ENCODE assay signal across 19 cellular contexts in the genomic region with DNA sequence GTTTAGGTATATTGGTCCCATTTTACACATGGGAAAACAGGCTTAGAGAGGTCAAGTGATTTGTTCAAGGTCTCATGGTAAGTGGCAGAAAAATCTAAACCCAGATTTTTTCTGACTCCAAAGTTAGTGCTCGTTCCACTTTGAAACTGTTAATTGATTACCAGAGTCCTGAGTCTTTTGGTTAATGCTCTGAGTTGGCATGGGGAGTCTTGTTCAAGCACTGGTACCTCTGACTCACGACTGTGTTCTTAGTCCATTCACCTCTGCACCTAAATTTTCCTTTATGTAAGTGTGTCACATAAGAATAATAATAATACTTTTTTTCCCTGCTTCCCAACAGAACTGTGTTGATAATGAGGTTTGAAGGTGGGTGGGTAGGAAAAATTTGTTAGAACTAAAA. TPM values are rescaled to one million over a fixed set of nuclear protein-coding genes. Genes with fewer than 3 reads are reported as not detected.
DNase-seq lines count a peak whose midpoint lies in the region; ATAC-seq and TF ChIP-seq lines count a peak whose summit lies in the region.
"Had no signal": no experiment of that assay in that cellular context is flagged by ENCODE, and none has a peak within 500 bp of the region (broad histone marks: within the 10 kb centered on the region; RNA-seq: fewer than 3 reads in every experiment).

No MANE protein-coding gene starts in this region.

- no peak overlapping the region for H3K14ac ChIP-seq in H9 (ENCODE audit: insufficient read depth, low read length)

- H3K4me2 ChIP-seq in H9 (ENCODE audit: insufficient read depth, insufficient read length, low read length) = no peak overlapping the region

- POLR2A ChIA-PET in activated CD4-positive, alpha-beta T cell treated with anti-CD3 and anti-CD28 coated beads for 36 hours (lab: Charles Lee) = no interaction called here
- POLR2A ChIA-PET in activated B cell treated with CpG ODN at 0.5 μM for 24 hours (lab: Charles Lee) = interaction anchor here (1.0 to 1.3 kb wide), 3 partner anchors 8 to 29 kb away, joined by 3 to 7 read pairs (median 5); no protein-coding TSS in a partner anchor
- POLR2A ChIA-PET in naive thymus-derived CD4-positive, alpha-beta T cell (lab: Charles Lee) = interaction anchor here (0.6 to 2.1 kb wide), 3 partner anchors 8 to 11 kb away, joined by 3 to 6 read pairs (median 5); no protein-coding TSS in a partner anchor

- H4K20me1 ChIP-seq in H9 (ENCODE audit: control insufficient read depth, insufficient read depth, insufficient read length) = no peaks in the 10 kb centered on the region

- H3K79me2 ChIP-seq in H9 (ENCODE audit: insufficient read depth, low read length) = no peaks in the 10 kb centered on the region

- peaks cover 86% of the 10 kb centered on the region for H3K4me1 Mint-ChIP-seq in activated CD4-positive, alpha-beta T cell treated with anti-CD3 and anti-CD28 coated beads for 36 hours
- H3K4me1 Mint-ChIP-seq in CD4-positive, CD25-positive, alpha-beta regulatory T cell = peaks cover 18 to 37% (median 27%) of the 10 kb centered on the region in 4 donors
- H3K4me1 Mint-ChIP-seq in activated B cell treated with CpG ODN at 0.5 μM for 24 hours (peaks cover 73% of the 10 kb centered on the region), H9 (peaks cover 24 to 29% of the 10 kb centered on the region in 2 experiments)
- H3K4me1 Mint-ChIP-seq in naive thymus-derived CD4-positive, alpha-beta T cell = peaks cover 24 to 88% (median 69%) of the 10 kb centered on the region in 7 donors

- peaks cover 15% of the 10 kb centered on the region for H3K4me1 ChIP-seq in CD4-positive, CD25-positive, alpha-beta regulatory T cell (ENCODE audit: control insufficient read depth, insufficient read depth, low read length, poor library complexity, severe bottlenecking)
- peaks cover 7 to 35% of the 10 kb centered on the region in 2 donors for H3K4me1 ChIP-seq in naive thymus-derived CD4-positive, alpha-beta T cell (ENCODE audit: control insufficient read depth in 2 of 2, insufficient read depth in 2 of 2, low read length in 2 of 2)
- no peaks in the 10 kb centered on the region; the same call in 1 of the 2 replicates for H3K4me1 ChIP-seq in H9 (ENCODE audit: insufficient read depth, low read length)
- H3K4me1 ChIP-seq: lower lobe of right lung, right lobe of liver had no signal

- H3K18ac ChIP-seq in H9 (ENCODE audit: insufficient read length, low read depth, low read length) = no peak overlapping the region

- no peaks in the 10 kb centered on the region for H3K27me3 Mint-ChIP-seq in activated CD4-positive, alpha-beta T cell treated with anti-CD3 and anti-CD28 coated beads for 36 hours
- H3K27me3 Mint-ChIP-seq in CD4-positive, CD25-positive, alpha-beta regulatory T cell = no peaks in the 10 kb centered on the region
- H3K27me3 Mint-ChIP-seq in activated B cell treated with CpG ODN at 0.5 μM for 24 hours (no peaks in the 10 kb centered on the region), H9 (ENCODE audit: low read depth) (no peaks in the 10 kb centered on the region)
- H3K27me3 Mint-ChIP-seq in naive thymus-derived CD4-positive, alpha-beta T cell = no peaks in the 10 kb centered on the region

- no peak overlapping the region for H2BK20ac ChIP-seq in H9 (ENCODE audit: low read depth, low read length, poor library complexity, severe bottlenecking)

- intact Hi-C loops in activated CD4-positive, alpha-beta T cell treated with anti-CD3 and anti-CD28 coated beads for 36 hours (cut with DNase I, micrococcal nuclease) = loop anchor here (1.0 to 5.0 kb wide), 5 partner anchors 12 to 213 kb away; no protein-coding TSS in a partner anchor
- intact Hi-C loops in activated B cell treated with CpG ODN at 0.5 μM for 24 hours (cut with micrococcal nuclease) = loop anchor here (1.0 to 2.0 kb wide), 2 partner anchors 8 to 15 kb away; no protein-coding TSS in a partner anchor
- intact Hi-C loops in naive thymus-derived CD4-positive, alpha-beta T cell (cut with micrococcal nuclease) = loop anchor here (1.0 to 10.0 kb wide), 3 partner anchors 8 to 55 kb away; no protein-coding TSS in a partner anchor

- H3K27ac ChIP-seq in CD4-positive, CD25-positive, alpha-beta regulatory T cell (ENCODE audit: insufficient read depth, low read length, poor library complexity, severe bottlenecking) = no peak overlapping the region
- H3K27ac ChIP-seq in naive thymus-derived CD4-positive, alpha-beta T cell (ENCODE audit: low read depth, low read length) = peak overlapping the region; percentile 27
- no peak overlapping the region for H3K27ac ChIP-seq in H9 (ENCODE audit: insufficient read length, low read depth, low read length)
- H3K27ac ChIP-seq: lower lobe of right lung, right lobe of liver had no signal

- H4K5ac ChIP-seq in H9 (ENCODE audit: insufficient read length, low read depth, low read length) = no peak overlapping the region

- peak overlapping the region; percentile 98 for H3K27ac Mint-ChIP-seq in activated CD4-positive, alpha-beta T cell treated with anti-CD3 and anti-CD28 coated beads for 36 hours
- H3K27ac Mint-ChIP-seq in CD4-positive, CD25-positive, alpha-beta regulatory T cell = peak overlapping the region; percentile 0 to 89 (median 21)
- H3K27ac Mint-ChIP-seq in activated B cell treated with CpG ODN at 0.5 μM for 24 hours = peak overlapping the region; percentile 90
- H3K27ac Mint-ChIP-seq in naive thymus-derived CD4-positive, alpha-beta T cell = peak overlapping the region in 8 of 9 donors; percentile 10 to 95 (median 76)
- H3K27ac Mint-ChIP-seq in H9 = no peak overlapping the region

- H2BK120ac ChIP-seq in H9 (ENCODE audit: low read depth, low read length, poor library complexity, severe bottlenecking) = no peak overlapping the region

- no peak overlapping the region for H3K56ac ChIP-seq in H9 (ENCODE audit: insufficient read length, low read depth, low read length)

- WGBS in H9 (ENCODE audit: extremely low coverage, insufficient read length, low lambda C conversion rate) = no CpG with 5 or more reads among the region's 2 CpGs

- no peak overlapping the region for H2AFZ ChIP-seq in H9 (ENCODE audit: low read length)

- no peak overlapping the region for H4K91ac ChIP-seq in H9 (ENCODE audit: insufficient read length, low read depth, low read length)

- H3K79me1 ChIP-seq in H9 (ENCODE audit: insufficient read depth, low read depth, low read length, poor library complexity, severe bottlenecking) = no peaks in the 10 kb centered on the region

- DNase-seq in activated CD4-positive, alpha-beta T cell treated with anti-CD3 and anti-CD28 coated beads for 36 hours = no peak
- DNase-seq in activated CD4-positive, alpha-beta T cell treated with anti-CD3 and anti-CD28 coated beads, Interleukin-2, amount 50 U/mL, for 48 hours = no peak
- no peak for DNase-seq in CD4-positive, CD25-positive, alpha-beta regulatory T cell
- DNase-seq in activated B cell treated with CpG ODN at 0.5 μM for 24 hours (no peak), H9 (no peak), NCI-H446 (lab: John Stamatoyannopoulos, UW) (no peak)
- no peak for DNase-seq in naive thymus-derived CD4-positive, alpha-beta T cell
- DNase-seq: activated CD4-positive, CD25-positive, alpha-beta regulatory T cell treated with anti-CD3 and anti-CD28 coated beads, Interleukin-2, amount 50 U/mL, for 72 hours; amniotic stem cell; dermis blood vessel endothelial cell; DMS 273 treated with DMSO at 0.1 percent for 48 hours; GDM1; H7; hippocampal formation; lower lobe of right lung; NCI-H774; right lobe of liver; T1000 had no signal

- H3K36me3 Mint-ChIP-seq in activated CD4-positive, alpha-beta T cell treated with anti-CD3 and anti-CD28 coated beads for 36 hours (ENCODE audit: low read depth) = peaks cover 1% of the 10 kb centered on the region
- H3K36me3 Mint-ChIP-seq in CD4-positive, CD25-positive, alpha-beta regulatory T cell = no peaks in the 10 kb centered on the region
- H3K36me3 Mint-ChIP-seq in activated B cell treated with CpG ODN at 0.5 μM for 24 hours (ENCODE audit: low read depth) = no peaks in the 10 kb centered on the region
- H3K36me3 Mint-ChIP-seq in naive thymus-derived CD4-positive, alpha-beta T cell = peaks cover 0 to 7% (median 0%) of the 10 kb centered on the region in 5 donors
- H3K36me3 Mint-ChIP-seq in H9 (ENCODE audit: insufficient read depth in 1 of 3, low read depth in 3 of 3) = no peaks in the 10 kb centered on the region

- H3K9ac ChIP-seq in H9 (ENCODE audit: extremely low read depth, insufficient read length, low read length) = no peak overlapping the region

- no peak overlapping the region for H2BK5ac ChIP-seq in H9 (ENCODE audit: insufficient read length, low read length)

- no peak overlapping the region for H3K4me3 ChIP-seq in CD4-positive, CD25-positive, alpha-beta regulatory T cell (ENCODE audit: low read depth, low read length)
- peak overlapping the region; percentile 5 for H3K4me3 ChIP-seq in naive thymus-derived CD4-positive, alpha-beta T cell (ENCODE audit: low read length)
- H3K4me3 ChIP-seq: lower lobe of right lung, right lobe of liver had no signal

- H2BK15ac ChIP-seq in H9 (ENCODE audit: low read depth, low read length) = no peak overlapping the region

- ATAC-seq in activated CD4-positive, alpha-beta T cell treated with anti-CD3 and anti-CD28 coated beads for 36 hours = peak; percentile 57
- no peak for ATAC-seq in CD4-positive, CD25-positive, alpha-beta regulatory T cell (ENCODE audit: low read depth in 2 of 2)
- ATAC-seq in activated B cell treated with CpG ODN at 0.5 μM for 24 hours (ENCODE audit: low read depth) = peak; percentile 47
- no peak for ATAC-seq in naive thymus-derived CD4-positive, alpha-beta T cell
- no peak for ATAC-seq in HG02840 (IDR thresholded peaks at IDR 0.05; ENCODE audit: low FRiP score, unreplicated experiment)
- ATAC-seq: lower lobe of right lung, right lobe of liver had no signal

- no peak overlapping the region for H3K4ac ChIP-seq in H9 (ENCODE audit: low read depth, low read length)

- no peaks in the 10 kb centered on the region for H3K23me2 ChIP-seq in H9 (ENCODE audit: insufficient read length, low read depth, low read length, poor library complexity, severe bottlenecking)

- CTCF ChIA-PET in activated CD4-positive, alpha-beta T cell treated with anti-CD3 and anti-CD28 coated beads for 36 hours (lab: Charles Lee) = interaction anchor here (1.0 to 3.2 kb wide), 4 partner anchors 10 to 215 kb away, joined by 3 to 15 read pairs (median 4); no protein-coding TSS in a partner anchor
- CTCF ChIA-PET in activated B cell treated with CpG ODN at 0.5 μM for 24 hours (lab: Charles Lee) = interaction anchor here (1.2 kb wide), 1 partner anchor 9 kb away, joined by 3 read pairs; no protein-coding TSS in a partner anchor
- CTCF ChIA-PET in naive thymus-derived CD4-positive, alpha-beta T cell (lab: Charles Lee) = no interaction called here

- H3K36me3 ChIP-seq in CD4-positive, CD25-positive, alpha-beta regulatory T cell (ENCODE audit: control insufficient read depth, insufficient read depth, low read length) = no peaks in the 10 kb centered on the region
- H3K36me3 ChIP-seq in naive thymus-derived CD4-positive, alpha-beta T cell (ENCODE audit: control insufficient read depth in 2 of 3, insufficient read depth in 3 of 3, low read length in 3 of 3) = no peaks in the 10 kb centered on the region
- H3K36me3 ChIP-seq: lower lobe of right lung, right lobe of liver had no signal

- no peaks in the 10 kb centered on the region for H3K27me3 ChIP-seq in CD4-positive, CD25-positive, alpha-beta regulatory T cell (ENCODE audit: control insufficient read depth, insufficient read depth, low read length)
- no peaks in the 10 kb centered on the region for H3K27me3 ChIP-seq in naive thymus-derived CD4-positive, alpha-beta T cell (ENCODE audit: control insufficient read depth in 2 of 2, insufficient read depth in 2 of 2, low read length in 2 of 2)
- H3K27me3 ChIP-seq in H9 (ENCODE audit: insufficient read depth, low read length) = no peaks in the 10 kb centered on the region
- H3K27me3 ChIP-seq: right lobe of liver had no signal

- peak overlapping the region; percentile 57 for H3K4me3 Mint-ChIP-seq in activated CD4-positive, alpha-beta T cell treated with anti-CD3 and anti-CD28 coated beads for 36 hours
- H3K4me3 Mint-ChIP-seq in CD4-positive, CD25-positive, alpha-beta regulatory T cell = no peak overlapping the region
- H3K4me3 Mint-ChIP-seq in activated B cell treated with CpG ODN at 0.5 μM for 24 hours (peak overlapping the region; percentile 9), H9 (no peak overlapping the region)
- peak overlapping the region in 6 of 10 donors; percentile 14 to 77 (median 70) for H3K4me3 Mint-ChIP-seq in naive thymus-derived CD4-positive, alpha-beta T cell

- H3K9me3 ChIP-seq in CD4-positive, CD25-positive, alpha-beta regulatory T cell (ENCODE audit: control insufficient read depth in 2 of 2, low read length in 2 of 2) = no peaks in the 10 kb centered on the region
- H3K9me3 ChIP-seq in naive thymus-derived CD4-positive, alpha-beta T cell (ENCODE audit: control insufficient read depth in 2 of 3, low read length in 3 of 3) = no peaks in the 10 kb centered on the region
- H3K9me3 ChIP-seq in H9 (ENCODE audit: control insufficient read depth, low read depth, low read length) = no peaks in the 10 kb centered on the region
- H3K9me3 ChIP-seq: lower lobe of right lung, right lobe of liver had no signal

- no peak for TF ChIP-seq CTCF in activated B cell treated with CpG ODN at 0.5 μM for 24 hours (IDR thresholded peaks at IDR 0.05)
- TF ChIP-seq CTCF in H9 (conservative IDR thresholded peaks at IDR 0.05) = no peak

- no peak overlapping the region for H4K8ac ChIP-seq in H9 (replicated peaks; ENCODE audit: insufficient read length, low read depth, low read length)

- H2AK5ac ChIP-seq in H9 (ENCODE audit: insufficient read length, low read length) = no peak overlapping the region

- H3T11ph ChIP-seq in H9 (ENCODE audit: low read length) = no peak overlapping the region

- no peak overlapping the region for H3K23ac ChIP-seq in H9 (ENCODE audit: insufficient read length, low read depth, low read length)

- H3K9me3 Mint-ChIP-seq in activated CD4-positive, alpha-beta T cell treated with anti-CD3 and anti-CD28 coated beads for 36 hours (ENCODE audit: low read depth) = no peaks in the 10 kb centered on the region
- H3K9me3 Mint-ChIP-seq in CD4-positive, CD25-positive, alpha-beta regulatory T cell = peaks cover 0 to 5% (median 0%) of the 10 kb centered on the region in 7 donors
- H3K9me3 Mint-ChIP-seq in activated B cell treated with CpG ODN at 0.5 μM for 24 hours (peaks cover 3% of the 10 kb centered on the region), H9 (no peaks in the 10 kb centered on the region)
- H3K9me3 Mint-ChIP-seq in naive thymus-derived CD4-positive, alpha-beta T cell = no peaks in the 10 kb centered on the region

- H2BK12ac ChIP-seq in H9 (ENCODE audit: insufficient read length, low read depth, low read length) = no peak overlapping the region

RNA-seq across cellular contexts. Expression of gene VANGL2, which starts 59.3 kb away (rescaled TPM):
- total RNA-seq in activated CD4-positive, alpha-beta T cell treated with anti-CD3 and anti-CD28 coated beads for 36 hours = under 1 TPM; 0.09 to 0.12 TPM
- total RNA-seq in CD4-positive, CD25-positive, alpha-beta regulatory T cell = 0.07 TPM
- not detected for polyA plus RNA-seq in CD4-positive, CD25-positive, alpha-beta regulatory T cell
- total RNA-seq in activated B cell treated with CpG ODN at 0.5 μM for 24 hours (4.1 and 5.5 TPM in 2 replicates), H9 (2021) (57.7 and 58.5 TPM in 2 replicates)
- under 1 TPM in 2 of 5 experiments, not detected in 3; 0.05 to 0.13 TPM for total RNA-seq in naive thymus-derived CD4-positive, alpha-beta T cell
- polyA plus RNA-seq in naive thymus-derived CD4-positive, alpha-beta T cell = not detected

Comparison
In these comparisons a context has a peak if more than half of its experiments do, and no peak if none do; other contexts are left out.
1. ATAC-seq: peak in activated CD4-positive, alpha-beta T cell treated with anti-CD3 and anti-CD28 coated beads for 36 hours (single experiment) and activated B cell treated with CpG ODN at 0.5 μM for 24 hours (single experiment); none in CD4-positive, CD25-positive, alpha-beta regulatory T cell (0 of 2), naive thymus-derived CD4-positive, alpha-beta T cell (single experiment) and HG02840 (single experiment).
2. H3K27ac Mint-ChIP-seq: peak in activated CD4-positive, alpha-beta T cell treated with anti-CD3 and anti-CD28 coated beads for 36 hours (single experiment), CD4-positive, CD25-positive, alpha-beta regulatory T cell (3 of 3), activated B cell treated with CpG ODN at 0.5 μM for 24 hours (single experiment) and naive thymus-derived CD4-positive, alpha-beta T cell (8 of 9); none in H9 (0 of 3).
3. H3K4me3 Mint-ChIP-seq: peak in activated CD4-positive, alpha-beta T cell treated with anti-CD3 and anti-CD28 coated beads for 36 hours (single experiment), activated B cell treated with CpG ODN at 0.5 μM for 24 hours (single experiment) and naive thymus-derived CD4-positive, alpha-beta T cell (6 of 10); none in CD4-positive, CD25-positive, alpha-beta regulatory T cell (0 of 4) and H9 (0 of 2).